Comparison of ENCODE assay signal across 8 cellular contexts in genomic region chr19:10653482-10653731, GRCh38. TPM values are rescaled to one million over a fixed set of nuclear protein-coding genes. Genes with fewer than 3 reads are reported as not detected.
A peak's percentile ranks its signal among the peaks of the same experiment; 100 is the strongest.
DNase-seq lines count a peak whose midpoint lies in the region; ATAC-seq, FAIRE-seq and TF ChIP-seq lines count a peak whose summit lies in the region.

No MANE protein-coding gene starts in this region.

- no peak for TF ChIP-seq RAD21 in HepG2 (CRISPR knock-in tag; IDR thresholded peaks at IDR 0.05)

- DNase-seq in activated CD8-positive, alpha-beta memory T cell treated with anti-CD3 and anti-CD28 coated beads, Interleukin-2, amount 10 ng/mL, durations not matched to agents 7 days and 5 days = no peak
- DNase-seq in activated CD8-positive, alpha-beta memory T cell treated with anti-CD3 and anti-CD28 coated beads, Interleukin-2, amount 50 U/mL, for 48 hours = no peak
- no peak for DNase-seq in astrocyte (ENCODE audit: low read depth)
- no peak for DNase-seq in HepG2 (ENCODE audit: low spot score)
- DNase-seq in tibial artery = no peak
- no peak for DNase-seq in activated CD8-positive, alpha-beta memory T cell treated with anti-CD3 and anti-CD28 coated beads, Interleukin-2, amount 50 U/mL, for 4 hours
- no peak for DNase-seq in activated effector memory CD4-positive, alpha-beta T cell treated with anti-CD3 and anti-CD28 coated beads, Interleukin-2, amount 50 U/mL, for 16 hours
- DNase-seq in stimulated activated CD4-positive, alpha-beta T cell treated with anti-CD3 and anti-CD28 coated beads, Interleukin-15, amount 100 ng/mL, for 24 hours = no peak

- CTCF ChIA-PET in activated CD8-positive, alpha-beta memory T cell treated with anti-CD3 and anti-CD28 coated beads, Interleukin-2, amount 10 ng/mL, durations not matched to agents 7 days and 5 days (lab: Charles Lee) = interaction anchor here (1.5 to 10.8 kb wide), 4 partner anchors 9 to 72 kb away, joined by 5 to 147 read pairs (median 15); partner anchors contain the start of gene QTRT1
- CTCF ChIA-PET in HepG2 (lab: Yijun Ruan, JAX; ENCODE audit: low intra/inter-chr PET ratio, low total read pairs) = no interaction called here

- H3K9me3 Mint-ChIP-seq in activated CD8-positive, alpha-beta memory T cell treated with anti-CD3 and anti-CD28 coated beads, Interleukin-2, amount 10 ng/mL, durations not matched to agents 7 days and 5 days (ENCODE audit: low read depth) = no peaks in the 10 kb centered on the region
- H3K9me3 Mint-ChIP-seq in astrocyte (ENCODE audit: unreplicated experiment) = no peaks in the 10 kb centered on the region

- H3K27me3 Mint-ChIP-seq in activated CD8-positive, alpha-beta memory T cell treated with anti-CD3 and anti-CD28 coated beads, Interleukin-2, amount 10 ng/mL, durations not matched to agents 7 days and 5 days = no peaks in the 10 kb centered on the region
- H3K27me3 Mint-ChIP-seq in astrocyte (ENCODE audit: low read depth, unreplicated experiment) = no peaks in the 10 kb centered on the region

- peaks cover 34% of the 10 kb centered on the region for H3K36me3 Mint-ChIP-seq in activated CD8-positive, alpha-beta memory T cell treated with anti-CD3 and anti-CD28 coated beads, Interleukin-2, amount 10 ng/mL, durations not matched to agents 7 days and 5 days
- H3K36me3 Mint-ChIP-seq in astrocyte (ENCODE audit: low read depth, unreplicated experiment) = peaks cover 8% of the 10 kb centered on the region

- H3K4me1 Mint-ChIP-seq in activated CD8-positive, alpha-beta memory T cell treated with anti-CD3 and anti-CD28 coated beads, Interleukin-2, amount 10 ng/mL, durations not matched to agents 7 days and 5 days = peaks cover 32% of the 10 kb centered on the region
- H3K4me1 Mint-ChIP-seq in astrocyte (ENCODE audit: low read depth, unreplicated experiment) = peaks cover 13% of the 10 kb centered on the region

- peaks cover 37% of the 10 kb centered on the region for H4K20me1 ChIP-seq in astrocyte (ENCODE audit: insufficient read depth, low read length)
- H4K20me1 ChIP-seq in HepG2 (ENCODE audit: insufficient read depth, low read length) = peaks cover 36% of the 10 kb centered on the region

- H3K4me2 ChIP-seq in astrocyte (ENCODE audit: low read length) = peak overlapping the region; percentile 83
- H3K4me2 ChIP-seq in HepG2 (ENCODE audit: low read depth, low read length) = peak overlapping the region; percentile 84

- H3K4me1 ChIP-seq in astrocyte (ENCODE audit: insufficient read depth, low read length) = peaks cover 13% of the 10 kb centered on the region
- peaks cover 40% of the 10 kb centered on the region for H3K4me1 ChIP-seq in HepG2 (ENCODE audit: insufficient read depth, low read length)
- peaks cover 0 to 43% (median 16%) of the 10 kb centered on the region in 4 donors for H3K4me1 ChIP-seq in tibial artery

- TF ChIP-seq EP300 in HepG2 (IDR thresholded peaks at IDR 0.05; ENCODE audit: low read depth in 2 of 2, low read length in 2 of 2) = no peak
- TF ChIP-seq EP300 in HepG2 (CRISPR knock-in tag; IDR thresholded peaks at IDR 0.05; ENCODE audit: borderline replicate concordance) = no peak

- no peak for ATAC-seq in activated CD8-positive, alpha-beta memory T cell treated with anti-CD3 and anti-CD28 coated beads, Interleukin-2, amount 10 ng/mL, durations not matched to agents 7 days and 5 days
- ATAC-seq in HepG2 = peak; percentile 18; the same call in 1 of the 3 replicates

- H3K9me3 ChIP-seq in astrocyte (ENCODE audit: insufficient read depth, low read depth, low read length) (no peaks in the 10 kb centered on the region), HepG2 (ENCODE audit: low read length) (no peaks in the 10 kb centered on the region), tibial artery (no peaks in the 10 kb centered on the region)

- H2AFZ ChIP-seq in astrocyte (ENCODE audit: low read depth, low read length) = peak overlapping the region; percentile 82
- no peak overlapping the region for H2AFZ ChIP-seq in HepG2 (ENCODE audit: low read length)

- H3K9ac ChIP-seq in astrocyte (ENCODE audit: low read length) (peak overlapping the region; percentile 99), HepG2 (ENCODE audit: insufficient read depth, low read depth, low read length) (peak overlapping the region; percentile 98)

- intact Hi-C loops in HepG2 (cut with micrococcal nuclease; ENCODE audit: unreplicated experiment) (no loop called here), tibial artery (cut with DNase I; ENCODE audit: low total_unique reads) (no loop called here)

- H3K4me3 Mint-ChIP-seq in activated CD8-positive, alpha-beta memory T cell treated with anti-CD3 and anti-CD28 coated beads, Interleukin-2, amount 10 ng/mL, durations not matched to agents 7 days and 5 days = peak overlapping the region; percentile 84
- H3K4me3 Mint-ChIP-seq in astrocyte (ENCODE audit: unreplicated experiment) = peak overlapping the region; percentile 93

- FAIRE-seq in astrocyte (lab: Jason Lieb, UNC) (no peak), HepG2 (lab: Jason Lieb, UNC) (no peak)

- no peak for TF ChIP-seq CTCF in astrocyte (IDR thresholded peaks at IDR 0.05; ENCODE audit: insufficient read depth, low read depth, low read length)
- no peak for TF ChIP-seq CTCF in HepG2 (CRISPR knock-in tag; IDR thresholded peaks at IDR 0.05)
- TF ChIP-seq CTCF in tibial artery (IDR thresholded peaks at IDR 0.05) = no peak

- peak overlapping the region; percentile 97 for H3K27ac Mint-ChIP-seq in activated CD8-positive, alpha-beta memory T cell treated with anti-CD3 and anti-CD28 coated beads, Interleukin-2, amount 10 ng/mL, durations not matched to agents 7 days and 5 days
- H3K27ac Mint-ChIP-seq in astrocyte (ENCODE audit: unreplicated experiment) = peak overlapping the region; percentile 96

- TF ChIP-seq POLR2A in HepG2 (IDR thresholded peaks at IDR 0.05; ENCODE audit: insufficient read depth in 1 of 2, low read depth in 2 of 2, low read length in 2 of 2) = no peak

- BruUV-seq in HepG2 (replicated peaks; lab: Mats Ljungman, UMichigan) = TSS peak; percentile 93

- H3K4me3 ChIP-seq in astrocyte (ENCODE audit: insufficient read depth, low read depth, low read length) = peak overlapping the region; percentile 96
- peak overlapping the region; percentile 86 to 93 (median 92) for H3K4me3 ChIP-seq in HepG2 (replicated peaks in 1 of 3; ENCODE audit: insufficient read depth in 1 of 3, low read depth in 2 of 3, low read length in 3 of 3)
- peak overlapping the region; percentile 90 to 98 for H3K4me3 ChIP-seq in tibial artery

- in situ Hi-C loops in HepG2 (cut with HindIII; ENCODE audit: extremely low pct_ligation_motif_present, low pct_unique_long_range_greater_than_20kb) = no loop called here

- H3K27ac ChIP-seq in astrocyte (ENCODE audit: low read depth, low read length) = peak overlapping the region; percentile 99
- peak overlapping the region; percentile 95 for H3K27ac ChIP-seq in HepG2 (ENCODE audit: extremely low read length, insufficient read depth, low read length)
- H3K27ac ChIP-seq in tibial artery = peak overlapping the region; percentile 98

- peaks cover 54% of the 10 kb centered on the region for H3K79me2 ChIP-seq in astrocyte (ENCODE audit: insufficient read depth, low read length)
- peaks cover 48% of the 10 kb centered on the region for H3K79me2 ChIP-seq in HepG2 (ENCODE audit: insufficient read depth, low read length)

- H3K27me3 ChIP-seq in astrocyte (ENCODE audit: insufficient read depth, low read length) (no peaks in the 10 kb centered on the region), HepG2 (ENCODE audit: control insufficient read depth in 1 of 2, insufficient read depth in 2 of 2, low read length in 2 of 2) (no peaks in the 10 kb centered on the region; a peak in 1 of 5 replicates), tibial artery (no peaks in the 10 kb centered on the region)

- H3K36me3 ChIP-seq in astrocyte (ENCODE audit: insufficient read depth, low read length) (peaks cover 12% of the 10 kb centered on the region), HepG2 (replicated peaks in 1 of 2; ENCODE audit: control insufficient read depth in 1 of 2, insufficient read depth in 2 of 2, low read length in 2 of 2) (peaks cover 2 to 9% of the 10 kb centered on the region in 2 experiments; a peak in 2 of 5 replicates), tibial artery (no peaks in the 10 kb centered on the region)

- POLR2A ChIA-PET in HepG2 (lab: Yijun Ruan, JAX) = interaction anchor here (1.2 to 2.4 kb wide), 5 partner anchors 9 to 72 kb away, joined by 5 to 17 read pairs (median 7); partner anchors contain the start of gene QTRT1

- no CpG with 5 or more reads among the region's 18 CpGs for WGBS in HepG2 (ENCODE audit: low lambda C conversion rate)

RNA-seq across cellular contexts. Expression of gene ILF3, which starts 0.7 kb away (rescaled TPM):
- 100 to 1,000 TPM; 418 to 431 TPM for total RNA-seq in activated CD8-positive, alpha-beta memory T cell treated with anti-CD3 and anti-CD28 coated beads, Interleukin-2, amount 10 ng/mL, durations not matched to agents 7 days and 5 days
- total RNA-seq in astrocyte = 228 and 244 TPM in 2 replicates
- 120 and 127 TPM in 2 replicates for total RNA-seq in HepG2 (2016; rRNA removed; fragmentation: Illumina TruSeq; extraction: Trizol)
- 19.6 and 21.2 TPM in 2 replicates for total RNA-seq in HepG2 (2016; cell fraction: cytosol; rRNA removed; fragmentation: Illumina TruSeq; extraction: Trizol; ENCODE audit: low read depth)
- total RNA-seq in HepG2 (2016; cell fraction: insoluble cytoplasmic fraction; rRNA removed; fragmentation: Illumina TruSeq; extraction: Trizol) = 113 and 122 TPM in 2 replicates
- 63.1 and 64.0 TPM in 2 replicates for total RNA-seq in HepG2 (2016; cell fraction: membrane; rRNA removed; fragmentation: Illumina TruSeq; extraction: Trizol)
- 133 and 160 TPM in 2 replicates for total RNA-seq in HepG2 (2016; cell fraction: nucleus; rRNA removed; fragmentation: Illumina TruSeq; extraction: Trizol)
- 173 and 195 TPM in 2 replicates for polyA plus RNA-seq in HepG2 (2011; rRNA removed)
- 59.6 and 75.2 TPM in 2 replicates for polyA plus RNA-seq in HepG2 (2011; cell fraction: cytosol; rRNA removed)
- polyA plus RNA-seq in HepG2 (2011; cell fraction: nucleus; rRNA removed) = 588 and 668 TPM in 2 replicates
- polyA plus RNA-seq in HepG2 (2012) = 153 and 159 TPM in 2 replicates
- polyA plus RNA-seq in HepG2 (2016; cell fraction: cytosol; fragmentation: Illumina TruSeq; extraction: Trizol; ENCODE audit: low read depth) = 18.4 and 19.6 TPM in 2 replicates
- 178 and 216 TPM in 2 replicates for polyA plus RNA-seq in HepG2 (2016; cell fraction: insoluble cytoplasmic fraction; fragmentation: Illumina TruSeq; extraction: Trizol; ENCODE audit: low read depth)
- 54.0 and 61.1 TPM in 2 replicates for polyA plus RNA-seq in HepG2 (2016; cell fraction: membrane; fragmentation: Illumina TruSeq; extraction: Trizol; ENCODE audit: low read depth)
- polyA plus RNA-seq in HepG2 (2016; cell fraction: nucleus; fragmentation: Illumina TruSeq; extraction: Trizol; ENCODE audit: insufficient read depth, low read depth) = 615 and 640 TPM in 2 replicates
- polyA minus RNA-seq in HepG2 (2011; rRNA and poly(A)+ RNA removed; ENCODE audit: low replicate concordance) = 139 and 144 TPM in 2 replicates
- polyA minus RNA-seq in HepG2 (2011; cell fraction: cytosol; rRNA and poly(A)+ RNA removed) = 65.3 and 73.2 TPM in 2 replicates
- polyA minus RNA-seq in HepG2 (2011; cell fraction: nucleus; rRNA and poly(A)+ RNA removed) = 154 and 157 TPM in 2 replicates

RNA-seq across cellular contexts. Expression of gene SLC44A2, which starts 28.1 kb away (rescaled TPM):
- 10 to 100 TPM; 83.4 to 86.8 TPM for total RNA-seq in activated CD8-positive, alpha-beta memory T cell treated with anti-CD3 and anti-CD28 coated beads, Interleukin-2, amount 10 ng/mL, durations not matched to agents 7 days and 5 days
- total RNA-seq in astrocyte = 91.6 and 94.5 TPM in 2 replicates
- 2.3 and 2.4 TPM in 2 replicates for total RNA-seq in HepG2 (2016; rRNA removed; fragmentation: Illumina TruSeq; extraction: Trizol)
- total RNA-seq in HepG2 (2016; cell fraction: cytosol; rRNA removed; fragmentation: Illumina TruSeq; extraction: Trizol; ENCODE audit: low read depth) = 1.2 and 2.2 TPM in 2 replicates
- total RNA-seq in HepG2 (2016; cell fraction: insoluble cytoplasmic fraction; rRNA removed; fragmentation: Illumina TruSeq; extraction: Trizol) = 1.5 and 2.5 TPM in 2 replicates
- total RNA-seq in HepG2 (2016; cell fraction: membrane; rRNA removed; fragmentation: Illumina TruSeq; extraction: Trizol) = 3.0 and 3.4 TPM in 2 replicates
- 3.2 and 3.4 TPM in 2 replicates for total RNA-seq in HepG2 (2016; cell fraction: nucleus; rRNA removed; fragmentation: Illumina TruSeq; extraction: Trizol)
- polyA plus RNA-seq in HepG2 (2011; rRNA removed) = 5.6 and 7.2 TPM in 2 replicates
- 5.4 and 5.7 TPM in 2 replicates for polyA plus RNA-seq in HepG2 (2011; cell fraction: cytosol; rRNA removed)
- polyA plus RNA-seq in HepG2 (2011; cell fraction: nucleus; rRNA removed) = 11.3 and 11.8 TPM in 2 replicates
- 5.9 and 8.2 TPM in 2 replicates for polyA plus RNA-seq in HepG2 (2012)
- 2.5 and 2.6 TPM in 2 replicates for polyA plus RNA-seq in HepG2 (2016; cell fraction: cytosol; fragmentation: Illumina TruSeq; extraction: Trizol; ENCODE audit: low read depth)
- polyA plus RNA-seq in HepG2 (2016; cell fraction: insoluble cytoplasmic fraction; fragmentation: Illumina TruSeq; extraction: Trizol; ENCODE audit: low read depth) = 1.9 and 2.2 TPM in 2 replicates
- 4.7 and 5.1 TPM in 2 replicates for polyA plus RNA-seq in HepG2 (2016; cell fraction: membrane; fragmentation: Illumina TruSeq; extraction: Trizol; ENCODE audit: low read depth)
- polyA plus RNA-seq in HepG2 (2016; cell fraction: nucleus; fragmentation: Illumina TruSeq; extraction: Trizol; ENCODE audit: insufficient read depth, low read depth) = 8.1 and 8.5 TPM in 2 replicates
- 13.9 and 134 TPM in 2 replicates for polyA minus RNA-seq in HepG2 (2011; rRNA and poly(A)+ RNA removed; ENCODE audit: low replicate concordance)
- polyA minus RNA-seq in HepG2 (2011; cell fraction: cytosol; rRNA and poly(A)+ RNA removed) = 5.3 and 8.4 TPM in 2 replicates
- 5.4 and 9.6 TPM in 2 replicates for polyA minus RNA-seq in HepG2 (2011; cell fraction: nucleus; rRNA and poly(A)+ RNA removed)

RNA-seq across cellular contexts. Expression of gene QTRT1, which starts 47.8 kb away (rescaled TPM):
- 10 to 100 TPM; 40.1 to 48.8 TPM for total RNA-seq in activated CD8-positive, alpha-beta memory T cell treated with anti-CD3 and anti-CD28 coated beads, Interleukin-2, amount 10 ng/mL, durations not matched to agents 7 days and 5 days
- total RNA-seq in astrocyte (27.3 and 27.5 TPM in 2 replicates), HepG2 (2016; rRNA removed; fragmentation: Illumina TruSeq; extraction: Trizol) (33.0 and 38.6 TPM in 2 replicates)
- total RNA-seq in HepG2 (2016; cell fraction: cytosol; rRNA removed; fragmentation: Illumina TruSeq; extraction: Trizol; ENCODE audit: low read depth) = 19.1 and 20.1 TPM in 2 replicates
- 36.0 and 39.4 TPM in 2 replicates for total RNA-seq in HepG2 (2016; cell fraction: insoluble cytoplasmic fraction; rRNA removed; fragmentation: Illumina TruSeq; extraction: Trizol)
- total RNA-seq in HepG2 (2016; cell fraction: membrane; rRNA removed; fragmentation: Illumina TruSeq; extraction: Trizol) = 12.2 and 12.9 TPM in 2 replicates
- 31.9 and 35.0 TPM in 2 replicates for total RNA-seq in HepG2 (2016; cell fraction: nucleus; rRNA removed; fragmentation: Illumina TruSeq; extraction: Trizol)
- polyA plus RNA-seq in HepG2 (2011; rRNA removed) = 41.6 and 55.6 TPM in 2 replicates
- 25.8 and 39.0 TPM in 2 replicates for polyA plus RNA-seq in HepG2 (2011; cell fraction: cytosol; rRNA removed)
- polyA plus RNA-seq in HepG2 (2011; cell fraction: nucleus; rRNA removed) = 270 and 290 TPM in 2 replicates
- 27.7 and 35.3 TPM in 2 replicates for polyA plus RNA-seq in HepG2 (2012)
- polyA plus RNA-seq in HepG2 (2016; cell fraction: cytosol; fragmentation: Illumina TruSeq; extraction: Trizol; ENCODE audit: low read depth) = 11.2 and 12.9 TPM in 2 replicates
- polyA plus RNA-seq in HepG2 (2016; cell fraction: insoluble cytoplasmic fraction; fragmentation: Illumina TruSeq; extraction: Trizol; ENCODE audit: low read depth) = 38.0 and 39.9 TPM in 2 replicates
- 12.7 and 13.2 TPM in 2 replicates for polyA plus RNA-seq in HepG2 (2016; cell fraction: membrane; fragmentation: Illumina TruSeq; extraction: Trizol; ENCODE audit: low read depth)
- polyA plus RNA-seq in HepG2 (2016; cell fraction: nucleus; fragmentation: Illumina TruSeq; extraction: Trizol; ENCODE audit: insufficient read depth, low read depth) = 92.8 and 94.8 TPM in 2 replicates
- 26.7 and 36.3 TPM in 2 replicates for polyA minus RNA-seq in HepG2 (2011; rRNA and poly(A)+ RNA removed; ENCODE audit: low replicate concordance)
- polyA minus RNA-seq in HepG2 (2011; cell fraction: cytosol; rRNA and poly(A)+ RNA removed) = 8.2 and 12.2 TPM in 2 replicates
- 15.5 and 18.7 TPM in 2 replicates for polyA minus RNA-seq in HepG2 (2011; cell fraction: nucleus; rRNA and poly(A)+ RNA removed)

Comparison
In these comparisons a context has a peak if more than half of its experiments do, and no peak if none do; other contexts are left out.
1. RNA of gene SLC44A2, which starts 28.1 kb away (total RNA-seq): 91.6 to 94.5 TPM in astrocyte and 83.4 to 86.8 TPM in activated CD8-positive, alpha-beta memory T cell treated with anti-CD3 and anti-CD28 coated beads, Interleukin-2, amount 10 ng/mL, durations not matched to agents 7 days and 5 days; 1.2 to 3.4 TPM in HepG2; every median in the first group is over 10 times any median in the second.
2. Peak in every context shown above with its lines, with median percentiles within 50 percentile points of each other: H3K27ac ChIP-seq and H3K4me3 ChIP-seq.